Comparison of ENCODE assay signal across 8 cellular contexts in genomic region chr7:17769918-17770317, GRCh38.
DNase-seq lines count a peak whose midpoint lies in the region; ATAC-seq and TF ChIP-seq lines count a peak whose summit lies in the region.

No MANE protein-coding gene starts in this region.

- ATAC-seq in GM19043 (IDR thresholded peaks at IDR 0.05; ENCODE audit: low read depth, unreplicated experiment) (peak; percentile 68), HG03520 (IDR thresholded peaks at IDR 0.05; ENCODE audit: unreplicated experiment) (peak; percentile 67)
- peak in 1 of 2 donors; percentile 57 for ATAC-seq in naive thymus-derived CD8-positive, alpha-beta T cell

- no peaks in the 10 kb centered on the region for H3K9me3 Mint-ChIP-seq in activated CD4-positive, alpha-beta memory T cell treated with anti-CD3 and anti-CD28 coated beads, Interleukin-2, amount 10 ng/mL, durations not matched to agents 7 days and 5 days
- H3K9me3 Mint-ChIP-seq in naive thymus-derived CD8-positive, alpha-beta T cell: peaks cover 0 to 14% (median 0%) of the 10 kb centered on the region in 9 donors

- no peak for TF ChIP-seq POLR2A in tibial nerve (IDR thresholded peaks at IDR 0.05)

- WGBS in tibial nerve, 2 donors: 22 to 26% methylated on average over 2 of the region's 2 CpGs

- CTCF ChIA-PET in activated CD4-positive, alpha-beta memory T cell treated with anti-CD3 and anti-CD28 coated beads, Interleukin-2, amount 10 ng/mL, durations not matched to agents 7 days and 5 days (lab: Charles Lee): interaction anchor here (0.5 to 2.5 kb wide), 24 partner anchors 8 to 787 kb away, joined by 3 to 21 read pairs (median 4); no protein-coding TSS in a partner anchor

- TF ChIP-seq EP300 in tibial nerve (IDR thresholded peaks at IDR 0.05): no peak

- H3K4me3 ChIP-seq in epithelial cell of proximal tubule (ENCODE audit: low read depth, low read length) (no peak overlapping the region), tibial nerve (no peak overlapping the region)

- H3K4me3 Mint-ChIP-seq in activated CD4-positive, alpha-beta memory T cell treated with anti-CD3 and anti-CD28 coated beads, Interleukin-2, amount 10 ng/mL, durations not matched to agents 7 days and 5 days: no peak overlapping the region
- no peak overlapping the region for H3K4me3 Mint-ChIP-seq in naive thymus-derived CD8-positive, alpha-beta T cell

- H3K9me3 ChIP-seq in tibial nerve: no peaks in the 10 kb centered on the region

- POLR2A ChIA-PET in activated CD4-positive, alpha-beta memory T cell treated with anti-CD3 and anti-CD28 coated beads, Interleukin-2, amount 10 ng/mL, durations not matched to agents 7 days and 5 days (lab: Charles Lee): interaction anchor here (0.7 kb wide), 1 partner anchor 67 kb away, joined by 3 read pairs; no protein-coding TSS in a partner anchor
- POLR2A ChIA-PET in naive thymus-derived CD8-positive, alpha-beta T cell (lab: Charles Lee): no interaction called here

- H3K27ac ChIP-seq in tibial nerve: no peak overlapping the region

- peak; percentile 93 for TF ChIP-seq CTCF in epithelial cell of proximal tubule (conservative IDR thresholded peaks at IDR 0.05; ENCODE audit: low read depth, low read length)
- peak; percentile 45 to 68 (median 52) for TF ChIP-seq CTCF in tibial nerve (IDR thresholded peaks at IDR 0.05)

- DNase-seq in CD1c-positive myeloid dendritic cell (ENCODE audit: extremely low spot score) (peak; percentile 70), NCI-H748 (lab: John Stamatoyannopoulos, UW; ENCODE audit: unreplicated experiment) (peak; percentile 70), epithelial cell of proximal tubule (ENCODE audit: low read depth) (no peak), tibial nerve (ENCODE audit: low spot score in 2 of 2) (peak; percentile 36 to 83)
- DNase-seq in activated CD4-positive, alpha-beta memory T cell treated with anti-CD3 and anti-CD28 coated beads, Interleukin-2, amount 10 ng/mL, durations not matched to agents 7 days and 5 days: peak; percentile 60
- peak in 8 of 10 donors; percentile 17 to 69 (median 28) for DNase-seq in naive thymus-derived CD8-positive, alpha-beta T cell

- no peaks in the 10 kb centered on the region for H3K36me3 Mint-ChIP-seq in activated CD4-positive, alpha-beta memory T cell treated with anti-CD3 and anti-CD28 coated beads, Interleukin-2, amount 10 ng/mL, durations not matched to agents 7 days and 5 days (ENCODE audit: low read depth)
- peaks cover 6 to 18% (median 8%) of the 10 kb centered on the region in 3 donors for H3K36me3 Mint-ChIP-seq in naive thymus-derived CD8-positive, alpha-beta T cell

- H3K36me3 ChIP-seq in tibial nerve: no peaks in the 10 kb centered on the region

- no peaks in the 10 kb centered on the region for H3K27me3 ChIP-seq in tibial nerve

- H3K27me3 Mint-ChIP-seq in activated CD4-positive, alpha-beta memory T cell treated with anti-CD3 and anti-CD28 coated beads, Interleukin-2, amount 10 ng/mL, durations not matched to agents 7 days and 5 days: no peaks in the 10 kb centered on the region
- peaks cover 0 to 3% (median 0%) of the 10 kb centered on the region in 5 donors for H3K27me3 Mint-ChIP-seq in naive thymus-derived CD8-positive, alpha-beta T cell

- peaks cover 6% of the 10 kb centered on the region for H3K4me1 Mint-ChIP-seq in activated CD4-positive, alpha-beta memory T cell treated with anti-CD3 and anti-CD28 coated beads, Interleukin-2, amount 10 ng/mL, durations not matched to agents 7 days and 5 days
- H3K4me1 Mint-ChIP-seq in naive thymus-derived CD8-positive, alpha-beta T cell: peaks cover 0 to 14% (median 2%) of the 10 kb centered on the region in 4 donors

- H3K4me1 ChIP-seq in tibial nerve: peaks cover 0 to 26% (median 4%) of the 10 kb centered on the region in 4 donors

- H3K27ac Mint-ChIP-seq in activated CD4-positive, alpha-beta memory T cell treated with anti-CD3 and anti-CD28 coated beads, Interleukin-2, amount 10 ng/mL, durations not matched to agents 7 days and 5 days: no peak overlapping the region
- H3K27ac Mint-ChIP-seq in naive thymus-derived CD8-positive, alpha-beta T cell: no peak overlapping the region
